Comparison of ENCODE assay signal across 10 cellular contexts in the genomic region with DNA sequence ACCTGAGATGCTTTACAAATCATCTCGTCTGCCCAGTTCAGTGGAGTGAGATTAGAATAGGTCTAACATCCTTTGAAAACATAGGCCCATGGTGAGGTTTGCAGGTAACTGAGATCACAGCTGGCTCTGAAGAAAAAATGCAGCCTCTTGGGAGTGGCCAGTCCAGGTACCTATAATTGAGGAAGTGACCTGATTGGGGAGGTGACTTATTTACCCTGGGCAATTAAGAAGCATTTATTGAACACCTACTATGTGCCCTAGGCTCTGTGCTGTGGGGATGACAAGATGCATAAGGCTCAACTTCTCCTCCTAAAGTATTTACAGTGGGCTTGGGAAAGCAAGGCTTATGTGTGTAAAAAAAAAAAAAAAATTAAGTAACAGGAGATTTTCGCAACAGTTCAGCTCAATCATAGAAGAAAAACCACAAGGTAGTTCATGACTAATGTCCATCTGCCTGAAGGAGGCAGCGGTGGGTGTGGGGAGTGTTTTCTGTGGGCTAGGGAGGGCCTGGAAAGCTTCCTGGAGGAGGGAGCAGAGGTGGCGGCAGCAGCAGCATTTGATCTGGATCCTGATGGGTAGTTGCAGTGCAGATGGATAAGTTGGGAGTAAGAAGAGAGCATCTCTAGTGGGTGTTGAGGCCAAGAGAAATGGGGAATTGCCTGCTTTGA. TPM values are rescaled to one million over a fixed set of nuclear protein-coding genes. Genes with fewer than 3 reads are reported as not detected.
A peak's percentile ranks its signal among the peaks of the same experiment; 100 is the strongest.
DNase-seq lines count a peak whose midpoint lies in the region; ATAC-seq and TF ChIP-seq lines count a peak whose summit lies in the region.
"Had no signal": no experiment of that assay in that cellular context is flagged by ENCODE, and none has a peak within 500 bp of the region (broad histone marks: within the 10 kb centered on the region; RNA-seq: fewer than 3 reads in every experiment).

No MANE protein-coding gene starts in this region.

- peak overlapping the region; percentile 69 to 92 for H3K18ac ChIP-seq in mesenchymal stem cell (ENCODE audit: low read depth in 1 of 2, low read length in 2 of 2)

- TF ChIP-seq CTCF in CD14-positive monocyte (IDR thresholded peaks at IDR 0.05): no peak
- TF ChIP-seq CTCF in mammary epithelial cell (conservative IDR thresholded peaks at IDR 0.05 in 1 of 2, IDR thresholded peaks at IDR 0.05 in 1 of 2; ENCODE audit: extremely low read depth in 1 of 2, insufficient read depth in 1 of 2, low read depth in 1 of 2, low read length in 2 of 2): peak in 1 of 2 donors; percentile 18
- no peak for TF ChIP-seq CTCF in mesothelial cell of epicardium (IDR thresholded peaks at IDR 0.05; ENCODE audit: unreplicated experiment)

- no peaks in the 10 kb centered on the region for H3K9me3 ChIP-seq in mammary epithelial cell (replicated peaks; ENCODE audit: insufficient read depth, low read length)
- no peaks in the 10 kb centered on the region for H3K9me3 ChIP-seq in mesenchymal stem cell (ENCODE audit: control insufficient read depth, low read length)
- H3K9me3 ChIP-seq: HAP-1 had no signal

- H3K23ac ChIP-seq in mesenchymal stem cell (ENCODE audit: low read length in 2 of 2): peak overlapping the region in 1 of 2 experiments; percentile 43

- peaks cover 9% of the 10 kb centered on the region for H3K36me3 ChIP-seq in mammary epithelial cell (ENCODE audit: insufficient read depth, low read length)
- peaks cover 8 to 15% of the 10 kb centered on the region in 2 experiments for H3K36me3 ChIP-seq in mesenchymal stem cell (ENCODE audit: control insufficient read depth in 1 of 2, insufficient read depth in 2 of 2, low read depth in 1 of 2, low read length in 2 of 2)
- H3K36me3 ChIP-seq: HAP-1 had no signal

- H3K27ac Mint-ChIP-seq in CD14-positive monocyte (peak overlapping the region; percentile 85 to 97 (median 89)), mesothelial cell of epicardium (no peak overlapping the region)

- no peaks in the 10 kb centered on the region for H3K9me3 Mint-ChIP-seq in CD14-positive monocyte
- no peaks in the 10 kb centered on the region for H3K9me3 Mint-ChIP-seq in mesothelial cell of epicardium

- H3K4me1 Mint-ChIP-seq in CD14-positive monocyte (peaks cover 94% of the 10 kb centered on the region), mesothelial cell of epicardium (peaks cover 3% of the 10 kb centered on the region)

- H3K27me3 Mint-ChIP-seq in CD14-positive monocyte (ENCODE audit: low read depth in 3 of 3): peaks cover 1 to 2% (median 2%) of the 10 kb centered on the region in 3 donors
- H3K27me3 Mint-ChIP-seq in mesothelial cell of epicardium (ENCODE audit: low read depth): no peaks in the 10 kb centered on the region

- H3K27ac ChIP-seq in mammary epithelial cell (ENCODE audit: insufficient read depth, low read depth, low read length): peak overlapping the region; percentile 88
- H3K27ac ChIP-seq in mesenchymal stem cell (ENCODE audit: low read length, poor library complexity, severe bottlenecking): peak overlapping the region; percentile 33

- peak overlapping the region; percentile 69 to 90 for H2BK12ac ChIP-seq in mesenchymal stem cell (ENCODE audit: low read length in 2 of 2)

- in situ Hi-C loops in mammary epithelial cell (cut with MboI; ENCODE audit: low sequenced_read_pairs in 2 of 2): no loop called here

- no peak for ATAC-seq in HG03432 (IDR thresholded peaks at IDR 0.05; ENCODE audit: unreplicated experiment)

- H3K79me1 ChIP-seq in mesenchymal stem cell (replicated peaks; ENCODE audit: low read length, poor library complexity, severe bottlenecking): peaks cover 28% of the 10 kb centered on the region

- H3K27me3 ChIP-seq in mammary epithelial cell (ENCODE audit: insufficient read depth, low read length) (no peaks in the 10 kb centered on the region), mesenchymal stem cell (ENCODE audit: control insufficient read depth in 1 of 2, insufficient read depth in 1 of 2, low read length in 2 of 2) (no peaks in the 10 kb centered on the region)

- H2BK5ac ChIP-seq in mesenchymal stem cell (ENCODE audit: low read depth, low read length, poor library complexity, severe bottlenecking): no peak overlapping the region

- H3K14ac ChIP-seq in mesenchymal stem cell (ENCODE audit: low read length in 2 of 2): peak overlapping the region in 1 of 2 experiments; percentile 84

- H2AK5ac ChIP-seq in mesenchymal stem cell (ENCODE audit: low read length, severe bottlenecking): no peak overlapping the region

- no peaks in the 10 kb centered on the region for H4K20me1 ChIP-seq in mammary epithelial cell (ENCODE audit: insufficient read depth, low read length)

- CTCF ChIA-PET in mammary epithelial cell (lab: Charles Lee; ENCODE audit: low non-redundant PET): interaction anchor here (0.6 to 0.7 kb wide), 3 partner anchors 24 to 99 kb away, joined by 3 to 14 read pairs (median 6); no protein-coding TSS in a partner anchor

- H3K4me3 Mint-ChIP-seq in CD14-positive monocyte (peak overlapping the region in 1 of 2 donors; percentile 64), mesothelial cell of epicardium (no peak overlapping the region)
- H3K4me3 Mint-ChIP-seq: brain had no signal

- intact Hi-C loops in CD14-positive monocyte (cut with micrococcal nuclease): loop anchor here in 1 of 2 donors (5.0 to 10.0 kb wide), 2 partner anchors 46 to 82 kb away; no protein-coding TSS in a partner anchor
- intact Hi-C loops in mammary epithelial cell (cut with micrococcal nuclease): loop anchor here (1.0 to 5.0 kb wide), 3 partner anchors 38 to 156 kb away; no protein-coding TSS in a partner anchor

- WGBS in mammary epithelial cell (ENCODE audit: low coverage, missing lambda C conversion rate): 0% methylated on average over 4 of the region's 4 CpGs
- WGBS in mesenchymal stem cell: 33% methylated on average over 4 of the region's 4 CpGs

- DNase-seq in CD14-positive monocyte (ENCODE audit: low spot score) (peak; percentile 78), Kasumi-1 (lab: John Stamatoyannopoulos, UW) (peak; percentile 18 to 43), mammary epithelial cell (peak; percentile 87), mesenchymal stem cell (peak; percentile 94), OCI-M2 (lab: John Stamatoyannopoulos, UW; ENCODE audit: unreplicated experiment) (no peak), pons (ENCODE audit: low spot score) (no peak), mesothelial cell of epicardium (ENCODE audit: low spot score in 2 of 2, unreplicated experiment in 2 of 2) (no peak)

- H3K4me2 ChIP-seq in mammary epithelial cell (ENCODE audit: insufficient read depth, low read depth, low read length) (peak overlapping the region; percentile 72), mesenchymal stem cell (ENCODE audit: low read length, poor library complexity, severe bottlenecking) (no peak overlapping the region)

- H2BK120ac ChIP-seq in mesenchymal stem cell (ENCODE audit: low read depth, low read length): peak overlapping the region; percentile 84

- no TSS peak for BruUV-seq in mammary epithelial cell (replicated peaks; lab: Mats Ljungman, UMichigan)

- H4K8ac ChIP-seq in mesenchymal stem cell (ENCODE audit: low read length): peak overlapping the region; percentile 78

- H2BK15ac ChIP-seq in mesenchymal stem cell (ENCODE audit: low read depth, poor library complexity, severe bottlenecking): no peak overlapping the region

- H3K4ac ChIP-seq in mesenchymal stem cell (ENCODE audit: low read depth in 1 of 2, low read length in 2 of 2): peak overlapping the region; percentile 49 to 80

- H3K9ac ChIP-seq in mammary epithelial cell (ENCODE audit: insufficient read depth, low read length) (peak overlapping the region; percentile 34), mesenchymal stem cell (ENCODE audit: low read length) (no peak overlapping the region)

- H3K4me1 ChIP-seq in mammary epithelial cell (ENCODE audit: insufficient read depth, low read length) (peaks cover 86% of the 10 kb centered on the region), mesenchymal stem cell (ENCODE audit: control insufficient read depth, insufficient read depth, low read depth, low read length) (peaks cover 15% of the 10 kb centered on the region)
- H3K4me1 ChIP-seq: HAP-1 had no signal

- no peak overlapping the region for H3K4me3 ChIP-seq in mammary epithelial cell (replicated peaks in 1 of 3; ENCODE audit: insufficient read depth in 1 of 3, low read depth in 2 of 3, low read length in 3 of 3)
- H3K4me3 ChIP-seq in mesenchymal stem cell (ENCODE audit: insufficient read depth in 1 of 2, low read depth in 1 of 2, low read length in 2 of 2): no peak overlapping the region
- H3K4me3 ChIP-seq: HAP-1 had no signal

- peaks cover 33 to 40% of the 10 kb centered on the region in 2 donors for H3K36me3 Mint-ChIP-seq in CD14-positive monocyte
- no peaks in the 10 kb centered on the region for H3K36me3 Mint-ChIP-seq in mesothelial cell of epicardium
- H3K36me3 Mint-ChIP-seq: brain had no signal

- H4K91ac ChIP-seq in mesenchymal stem cell (ENCODE audit: low read length): no peak overlapping the region

- dilution Hi-C loops in mammary epithelial cell (cut with HindIII; ENCODE audit: low sequenced_read_pairs): loop anchor here (5.0 kb wide), 1 partner anchor 36 kb away; no protein-coding TSS in a partner anchor

- H2AFZ ChIP-seq in mammary epithelial cell (ENCODE audit: low read depth, low read length): no peak overlapping the region
- H2AFZ ChIP-seq in mesenchymal stem cell (ENCODE audit: low read depth, low read length): no peak overlapping the region

- peaks cover 94% of the 10 kb centered on the region for H3K79me2 ChIP-seq in mammary epithelial cell (ENCODE audit: insufficient read depth, low read length)

RNA-seq across cellular contexts. Expression of a gene that starts 16.1 kb away (rescaled TPM):
- polyA plus RNA-seq in CD14-positive monocyte (10 to 100 TPM; 39.8 to 72.5 TPM), mammary epithelial cell (71.2 TPM)
- total RNA-seq in mammary epithelial cell (100 to 1,000 TPM; 163 to 339 TPM), mesothelial cell of epicardium (8.9 to 15.4 TPM (median 15.0 TPM) in 3 replicates)
- 276 TPM for polyA minus RNA-seq in mammary epithelial cell
- 96.9 TPM for polyA plus RNA-seq in mesenchymal stem cell (2013, experiment 1 of 2)
- polyA plus RNA-seq in mesenchymal stem cell (2013, experiment 2 of 2): 100 TPM

Comparison
In these comparisons a context has a peak if more than half of its experiments do, and no peak if none do; other contexts are left out.
1. DNase-seq: peak in CD14-positive monocyte (single experiment), Kasumi-1 (2 of 2), mammary epithelial cell (single experiment) and mesenchymal stem cell (single experiment); none in OCI-M2 (single experiment), pons (single experiment) and mesothelial cell of epicardium (0 of 2).
2. RNA of a gene that starts 16.1 kb away (total RNA-seq): 163 to 339 TPM in mammary epithelial cell; 8.9 to 15.4 TPM in mesothelial cell of epicardium; every median in the first group is over 10 times any median in the second.